In the genomic region with DNA sequence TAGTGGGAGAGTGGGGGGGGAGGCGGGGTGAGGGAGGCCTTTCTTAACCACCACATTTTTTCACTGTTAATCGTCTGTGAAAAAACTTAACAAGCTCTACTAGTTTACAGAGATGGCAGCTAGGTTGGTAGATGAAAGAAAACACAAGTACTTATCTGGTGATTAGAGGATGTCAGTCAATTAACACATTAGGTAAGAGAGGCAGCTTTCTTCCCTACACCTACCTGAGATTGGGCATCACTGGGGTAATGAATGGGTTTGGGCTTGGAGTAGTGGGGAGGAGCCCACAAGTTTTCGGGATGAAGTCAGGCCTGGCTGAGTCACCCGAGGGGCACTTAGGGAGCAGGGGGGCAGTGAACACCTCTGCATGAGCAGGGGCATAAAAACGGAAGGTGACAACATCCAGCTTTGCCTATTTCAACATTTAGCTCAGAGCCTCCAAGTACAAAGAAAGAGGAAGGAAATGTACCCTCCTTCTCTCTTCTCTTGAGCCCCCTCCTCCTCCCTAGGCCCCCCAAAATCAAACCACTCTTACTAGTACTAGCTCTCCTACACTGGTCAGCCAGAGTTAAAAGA, we compare ENCODE assay signal across 8 cellular contexts. TPM values are rescaled to one million over a fixed set of nuclear protein-coding genes. Genes with fewer than 3 reads are reported as not detected.
A peak's percentile ranks its signal among the peaks of the same experiment; 100 is the strongest.
DNase-seq lines count a peak whose midpoint lies in the region; ATAC-seq and TF ChIP-seq lines count a peak whose summit lies in the region.

No MANE protein-coding gene starts in this region.

- TF ChIP-seq CTCF in fibroblast of lung (conservative IDR thresholded peaks at IDR 0.05 in 1 of 2, IDR thresholded peaks at IDR 0.05 in 1 of 2; ENCODE audit: low read depth in 1 of 2, low read length in 2 of 2), result no peak
- no peak for TF ChIP-seq CTCF in tibial artery (IDR thresholded peaks at IDR 0.05)
- TF ChIP-seq CTCF in gastrocnemius medialis (IDR thresholded peaks at IDR 0.05 in 4 of 5, conservative IDR thresholded peaks at IDR 0.05 in 1 of 5), result no peak

- H3K27me3 ChIP-seq in fibroblast of lung (ENCODE audit: control insufficient read depth, insufficient read depth, low read length), result no peaks in the 10 kb centered on the region
- H3K27me3 ChIP-seq in tibial artery, result no peaks in the 10 kb centered on the region
- H3K27me3 ChIP-seq in gastrocnemius medialis, result no peaks in the 10 kb centered on the region

- no peak overlapping the region for H3K9ac ChIP-seq in fibroblast of lung (ENCODE audit: insufficient read depth, low read length)

- H3K4me3 Mint-ChIP-seq in activated CD8-positive, alpha-beta memory T cell treated with anti-CD3 and anti-CD28 coated beads, Interleukin-2, amount 10 ng/mL, durations not matched to agents 7 days and 5 days, result peak overlapping the region; percentile 96

- peaks cover 59% of the 10 kb centered on the region for H3K79me2 ChIP-seq in fibroblast of lung (ENCODE audit: control insufficient read depth, insufficient read depth, low read length)

- CTCF ChIA-PET in activated CD8-positive, alpha-beta memory T cell treated with anti-CD3 and anti-CD28 coated beads, Interleukin-2, amount 10 ng/mL, durations not matched to agents 7 days and 5 days (lab: Charles Lee), result interaction anchor here (0.8 to 8.7 kb wide), 6 partner anchors 9 to 353 kb away, joined by 3 to 101 read pairs (median 6); partner anchors contain the start of gene SRP9

- no peak for TF ChIP-seq POLR2A in gastrocnemius medialis (IDR thresholded peaks at IDR 0.05)

- peak overlapping the region; percentile 1 for H3K27ac ChIP-seq in fibroblast of lung (ENCODE audit: insufficient read depth, low read length)
- peak overlapping the region in 1 of 2 donors; percentile 96 for H3K27ac ChIP-seq in tibial artery
- H3K27ac ChIP-seq in gastrocnemius medialis, result no peak overlapping the region

- no peaks in the 10 kb centered on the region for H3K9me3 Mint-ChIP-seq in activated CD8-positive, alpha-beta memory T cell treated with anti-CD3 and anti-CD28 coated beads, Interleukin-2, amount 10 ng/mL, durations not matched to agents 7 days and 5 days (ENCODE audit: low read depth)

- peak overlapping the region; percentile 69 for H3K27ac Mint-ChIP-seq in activated CD8-positive, alpha-beta memory T cell treated with anti-CD3 and anti-CD28 coated beads, Interleukin-2, amount 10 ng/mL, durations not matched to agents 7 days and 5 days

- peaks cover 44% of the 10 kb centered on the region for H3K36me3 Mint-ChIP-seq in activated CD8-positive, alpha-beta memory T cell treated with anti-CD3 and anti-CD28 coated beads, Interleukin-2, amount 10 ng/mL, durations not matched to agents 7 days and 5 days

- H3K36me3 ChIP-seq in fibroblast of lung (ENCODE audit: control insufficient read depth, insufficient read depth, low read length) (no peaks in the 10 kb centered on the region), tibial artery (no peaks in the 10 kb centered on the region), gastrocnemius medialis (no peaks in the 10 kb centered on the region)

- peak overlapping the region; percentile 88 for H3K4me2 ChIP-seq in fibroblast of lung (ENCODE audit: extremely low read depth, insufficient read depth, low read length)

- ATAC-seq in activated CD8-positive, alpha-beta memory T cell treated with anti-CD3 and anti-CD28 coated beads, Interleukin-2, amount 10 ng/mL, durations not matched to agents 7 days and 5 days, result no peak
- no peak for ATAC-seq in GM18520 (IDR thresholded peaks at IDR 0.05; ENCODE audit: unreplicated experiment)
- no peak for ATAC-seq in gastrocnemius medialis

- DNase-seq in activated CD8-positive, alpha-beta memory T cell treated with anti-CD3 and anti-CD28 coated beads, Interleukin-2, amount 10 ng/mL, durations not matched to agents 7 days and 5 days, result no peak
- no peak for DNase-seq in activated CD8-positive, alpha-beta memory T cell treated with anti-CD3 and anti-CD28 coated beads, Interleukin-2, amount 50 U/mL, for 4 hours
- peak; percentile 48 for DNase-seq in RKO (ENCODE audit: low spot score)
- DNase-seq in fibroblast of lung (ENCODE audit: low read depth in 2 of 2), result peak; percentile 33 to 68
- DNase-seq in tibial artery, result no peak
- DNase-seq in NCI-H1105 treated with DMSO at 0.1 percent for 48 hours (lab: John Stamatoyannopoulos, UW), result no peak
- no peak for DNase-seq in gastrocnemius medialis

- no peak overlapping the region for H2AFZ ChIP-seq in fibroblast of lung (ENCODE audit: low read length)

- no peaks in the 10 kb centered on the region for H4K20me1 ChIP-seq in fibroblast of lung (ENCODE audit: control insufficient read depth, extremely low read depth, insufficient read depth, low read length)

- peaks cover 57% of the 10 kb centered on the region for H3K4me1 Mint-ChIP-seq in activated CD8-positive, alpha-beta memory T cell treated with anti-CD3 and anti-CD28 coated beads, Interleukin-2, amount 10 ng/mL, durations not matched to agents 7 days and 5 days

- no peaks in the 10 kb centered on the region for H3K9me3 ChIP-seq in fibroblast of lung (ENCODE audit: control insufficient read depth, insufficient read depth, low read depth, low read length)
- H3K9me3 ChIP-seq in tibial artery, result no peaks in the 10 kb centered on the region
- H3K9me3 ChIP-seq in gastrocnemius medialis, result no peaks in the 10 kb centered on the region

- no peaks in the 10 kb centered on the region for H3K27me3 Mint-ChIP-seq in activated CD8-positive, alpha-beta memory T cell treated with anti-CD3 and anti-CD28 coated beads, Interleukin-2, amount 10 ng/mL, durations not matched to agents 7 days and 5 days

- H3K4me1 ChIP-seq in fibroblast of lung (ENCODE audit: control insufficient read depth, extremely low read depth, insufficient read depth, low read length), result peaks cover 10% of the 10 kb centered on the region
- H3K4me1 ChIP-seq in tibial artery, result peaks cover 0 to 68% (median 32%) of the 10 kb centered on the region in 4 donors
- peaks cover 19 to 35% of the 10 kb centered on the region in 2 donors for H3K4me1 ChIP-seq in gastrocnemius medialis

- in situ Hi-C loops in gastrocnemius medialis (cut with MboI; ENCODE audit: low sequenced_read_pairs in 4 of 4), result no loop called here

- peak overlapping the region in 2 of 4 experiments; percentile 83 to 90 for H3K4me3 ChIP-seq in fibroblast of lung (replicated peaks in 1 of 4; ENCODE audit: control extremely low read depth in 1 of 4, insufficient read depth in 1 of 4, low read depth in 3 of 4, low read length in 4 of 4)
- peak overlapping the region; percentile 95 to 98 for H3K4me3 ChIP-seq in tibial artery
- H3K4me3 ChIP-seq in gastrocnemius medialis, result no peak overlapping the region

- intact Hi-C loops in tibial artery (cut with DNase I; ENCODE audit: low total_unique reads) (no loop called here), gastrocnemius medialis (cut with DNase I; ENCODE audit: low total_unique reads) (loop anchor here (5.0 kb wide), 2 partner anchors 232 to 637 kb away; partner anchors contain the start of gene H3-3A)

RNA-seq across cellular contexts. Expression of gene LBR, which starts 2.5 kb away (rescaled TPM):
- 100 to 1,000 TPM; 213 to 226 TPM for total RNA-seq in activated CD8-positive, alpha-beta memory T cell treated with anti-CD3 and anti-CD28 coated beads, Interleukin-2, amount 10 ng/mL, durations not matched to agents 7 days and 5 days
- total RNA-seq in fibroblast of lung, result 33.9 and 39.5 TPM in 2 replicates
- 34.1 and 39.0 TPM in 2 replicates for polyA plus RNA-seq in fibroblast of lung
- polyA plus RNA-seq in fibroblast of lung (2012), result 19.5 and 23.9 TPM in 2 replicates
- polyA minus RNA-seq in fibroblast of lung (ENCODE audit: low replicate concordance), result 30.4 and 41.9 TPM in 2 replicates
- 10 to 100 TPM; 16.5 to 19.8 (median 18.5) TPM for total RNA-seq in gastrocnemius medialis

Comparison
In these comparisons a context has a peak if more than half of its experiments do, and no peak if none do; other contexts are left out.
1. DNase-seq: peak in RKO (single experiment) and fibroblast of lung (2 of 2); none in activated CD8-positive, alpha-beta memory T cell treated with anti-CD3 and anti-CD28 coated beads, Interleukin-2, amount 10 ng/mL, durations not matched to agents 7 days and 5 days (single experiment), activated CD8-positive, alpha-beta memory T cell treated with anti-CD3 and anti-CD28 coated beads, Interleukin-2, amount 50 U/mL, for 4 hours (single experiment), tibial artery (0 of 2), NCI-H1105 treated with DMSO at 0.1 percent for 48 hours (single experiment) and gastrocnemius medialis (0 of 2).
2. H3K4me3 ChIP-seq: peak in tibial artery (2 of 2); none in gastrocnemius medialis (0 of 4).